Comparison of ENCODE assay signal across 19 cellular contexts in genomic region chr15:25762015-25762662, GRCh38.
DNase-seq lines count a peak whose midpoint lies in the region; ATAC-seq and TF ChIP-seq lines count a peak whose summit lies in the region.
"Had no signal": no experiment of that assay in that cellular context is flagged by ENCODE, and none has a peak within 500 bp of the region (broad histone marks: within the 10 kb centered on the region; RNA-seq: fewer than 3 reads in every experiment).

No MANE protein-coding gene starts in this region.

- peaks cover 19 to 27% (median 24%) of the 10 kb centered on the region in 10 experiments; a peak in 19 of 20 replicates for H3K4me1 ChIP-seq in BLaER1 treated with 17β-estradiol and CSF1 and Interleukin-3, amounts not matched to agents 10 nM and 100 nM
- no peaks in the 10 kb centered on the region for H3K4me1 ChIP-seq in mucosa of descending colon (ENCODE audit: low read depth)
- H3K4me1 ChIP-seq: testis had no signal

- H3K27ac ChIP-seq in BLaER1 treated with 17β-estradiol and CSF1 and Interleukin-3, amounts not matched to agents 10 nM and 100 nM: peak overlapping the region in 9 of 11 experiments; percentile 13 to 78 (median 55); a peak in 17 of 22 replicates
- H3K27ac ChIP-seq: cardiac muscle cell, ovary, testis had no signal

- peak overlapping the region; percentile 20 for H3K27ac Mint-ChIP-seq in activated CD8-positive, alpha-beta T cell treated with anti-CD3 and anti-CD28 coated beads, Interleukin-2, amount 10 ng/mL, durations not matched to agents 7 days and 5 days
- H3K27ac Mint-ChIP-seq: mesothelial cell of epicardium had no signal

- no peak for ATAC-seq in activated CD8-positive, alpha-beta T cell treated with anti-CD3 and anti-CD28 coated beads, Interleukin-2, amount 10 ng/mL, durations not matched to agents 7 days and 5 days
- peak; percentile 26 for ATAC-seq in mucosa of descending colon
- no peak for ATAC-seq in GM19351 (IDR thresholded peaks at IDR 0.05; ENCODE audit: unreplicated experiment)
- ATAC-seq: gastroesophageal sphincter, Panc1 had no signal

- peaks cover 12 to 35% (median 17%) of the 10 kb centered on the region in 11 experiments; a peak in 20 of 22 replicates for H3K9me3 ChIP-seq in BLaER1 treated with 17β-estradiol and CSF1 and Interleukin-3, amounts not matched to agents 10 nM and 100 nM (replicated peaks in 1 of 11)
- peaks cover 12% of the 10 kb centered on the region for H3K9me3 ChIP-seq in mucosa of descending colon
- H3K9me3 ChIP-seq: gastroesophageal sphincter, ovary, testis had no signal

- H3K36me3 Mint-ChIP-seq in activated CD8-positive, alpha-beta T cell treated with anti-CD3 and anti-CD28 coated beads, Interleukin-2, amount 10 ng/mL, durations not matched to agents 7 days and 5 days (ENCODE audit: low read depth): peaks cover 46% of the 10 kb centered on the region
- H3K36me3 Mint-ChIP-seq: mesothelial cell of epicardium had no signal

- H3K4me2 ChIP-seq in BLaER1 treated with 17β-estradiol and CSF1 and Interleukin-3, amounts not matched to agents 10 nM and 100 nM: peak overlapping the region; percentile 4 to 68 (median 45); a peak in 18 of 22 replicates

- no peaks in the 10 kb centered on the region for H4K20me1 ChIP-seq in BLaER1 treated with 17β-estradiol and CSF1 and Interleukin-3, amounts not matched to agents 10 nM and 100 nM

- H3K4me3 ChIP-seq in BLaER1 treated with 17β-estradiol and CSF1 and Interleukin-3, amounts not matched to agents 10 nM and 100 nM: no peak overlapping the region
- no peak overlapping the region for H3K4me3 ChIP-seq in mucosa of descending colon
- H3K4me3 ChIP-seq: cardiac muscle cell, gastroesophageal sphincter, ovary, testis had no signal

- CTCF ChIA-PET in activated CD8-positive, alpha-beta T cell treated with anti-CD3 and anti-CD28 coated beads, Interleukin-2, amount 10 ng/mL, durations not matched to agents 7 days and 5 days (lab: Charles Lee): interaction anchor here (1.6 kb wide), 1 partner anchor 171 kb away, joined by 4 read pairs; no protein-coding TSS in a partner anchor

- H3K36me3 ChIP-seq in BLaER1 treated with 17β-estradiol and CSF1 and Interleukin-3, amounts not matched to agents 10 nM and 100 nM: peaks cover 0 to 38% (median 16%) of the 10 kb centered on the region in 11 experiments; a peak in 15 of 22 replicates
- H3K36me3 ChIP-seq in mucosa of descending colon (ENCODE audit: low read depth): no peaks in the 10 kb centered on the region
- H3K36me3 ChIP-seq: cardiac muscle cell, ovary had no signal

- no peaks in the 10 kb centered on the region for H3K9me3 Mint-ChIP-seq in activated CD8-positive, alpha-beta T cell treated with anti-CD3 and anti-CD28 coated beads, Interleukin-2, amount 10 ng/mL, durations not matched to agents 7 days and 5 days (ENCODE audit: insufficient read depth)

- peak overlapping the region in 2 of 11 experiments; percentile 16 to 22; a peak in 4 of 22 replicates for H3K9ac ChIP-seq in BLaER1 treated with 17β-estradiol and CSF1 and Interleukin-3, amounts not matched to agents 10 nM and 100 nM

- peaks cover 10% of the 10 kb centered on the region for H3K4me1 Mint-ChIP-seq in activated CD8-positive, alpha-beta T cell treated with anti-CD3 and anti-CD28 coated beads, Interleukin-2, amount 10 ng/mL, durations not matched to agents 7 days and 5 days (ENCODE audit: low read depth)
- H3K4me1 Mint-ChIP-seq: mesothelial cell of epicardium had no signal

- intact Hi-C loops in mucosa of descending colon (cut with DNase I, micrococcal nuclease): no loop called here

- no peaks in the 10 kb centered on the region for H3K27me3 ChIP-seq in BLaER1 treated with 17β-estradiol and CSF1 and Interleukin-3, amounts not matched to agents 10 nM and 100 nM
- H3K27me3 ChIP-seq: cardiac muscle cell, gastroesophageal sphincter, ovary, testis had no signal

- no peak for TF ChIP-seq CTCF in mucosa of descending colon (IDR thresholded peaks at IDR 0.05)

- POLR2A ChIA-PET in activated CD8-positive, alpha-beta T cell treated with anti-CD3 and anti-CD28 coated beads, Interleukin-2, amount 10 ng/mL, durations not matched to agents 7 days and 5 days (lab: Charles Lee): no interaction called here

- H3K27me3 Mint-ChIP-seq in activated CD8-positive, alpha-beta T cell treated with anti-CD3 and anti-CD28 coated beads, Interleukin-2, amount 10 ng/mL, durations not matched to agents 7 days and 5 days (ENCODE audit: low read depth): no peaks in the 10 kb centered on the region

- peak; percentile 15 for DNase-seq in M059J (ENCODE audit: low read depth)
- peak; percentile 14 for DNase-seq in activated CD8-positive, alpha-beta T cell treated with anti-CD3 and anti-CD28 coated beads, Interleukin-2, amount 10 ng/mL, durations not matched to agents 7 days and 5 days
- no peak for DNase-seq in mucosa of descending colon
- DNase-seq in stimulated activated naive CD4-positive, alpha-beta T cell (lab: John Stamatoyannopoulos, UW): no peak
- DNase-seq in dedifferentiated amniotic fluid mesenchymal stem cell (ENCODE audit: extremely low spot score): no peak
- DNase-seq in NCI-H2081 (lab: John Stamatoyannopoulos, UW): no peak
- DNase-seq: activated CD4-positive, alpha-beta T cell treated with anti-CD3 and anti-CD28 coated beads for 4 hours; activated effector memory CD4-positive, alpha-beta T cell treated with anti-CD3 and anti-CD28 coated beads, Interleukin-2, amount 50 U/mL, for 16 hours; DND-41; NCI-H1048; NCI-H345; ovary; testis had no signal

- no peak overlapping the region for H3K4me3 Mint-ChIP-seq in activated CD8-positive, alpha-beta T cell treated with anti-CD3 and anti-CD28 coated beads, Interleukin-2, amount 10 ng/mL, durations not matched to agents 7 days and 5 days
- H3K4me3 Mint-ChIP-seq: mesothelial cell of epicardium had no signal

Comparison
In these comparisons a context has a peak if more than half of its experiments do, and no peak if none do; other contexts are left out.
1. DNase-seq: peak in M059J (single experiment) and activated CD8-positive, alpha-beta T cell treated with anti-CD3 and anti-CD28 coated beads, Interleukin-2, amount 10 ng/mL, durations not matched to agents 7 days and 5 days (single experiment); none in mucosa of descending colon (0 of 3), stimulated activated naive CD4-positive, alpha-beta T cell (0 of 6), dedifferentiated amniotic fluid mesenchymal stem cell (single experiment) and NCI-H2081 (0 of 2).